1 cellular context compared by ENCODE assay signal in genomic region chr11:120184371-120184945, GRCh38.
TF ChIP-seq lines count a peak whose summit lies in the region.

No MANE protein-coding gene starts in this region.

TF ChIP-seq in H1, 55 proteins besides CTCF, POLR2A, EP300 and RAD21:
- TF ChIP-seq HDAC2 (IDR thresholded peaks at IDR 0.05; ENCODE audit: borderline replicate concordance in 1 of 2, low read depth in 2 of 2, low read length in 2 of 2) = no peak
- TF ChIP-seq CREB1 (IDR thresholded peaks at IDR 0.05) = no peak
- TF ChIP-seq POU5F1 (IDR thresholded peaks at IDR 0.05; ENCODE audit: low read depth, low read length) = no peak
- no peak for TF ChIP-seq E2F6 (IDR thresholded peaks at IDR 0.05)
- TF ChIP-seq SIRT6 (IDR thresholded peaks at IDR 0.05; ENCODE audit: low read length) = no peak
- no peak for TF ChIP-seq CHD2 (IDR thresholded peaks at IDR 0.05; ENCODE audit: low read length)
- TF ChIP-seq BCL11A (IDR thresholded peaks at IDR 0.05; ENCODE audit: low read depth in 2 of 2, low read length in 2 of 2) = no peak
- no peak for TF ChIP-seq PHF8 (conservative IDR thresholded peaks at IDR 0.05; ENCODE audit: low read depth, low read length)
- TF ChIP-seq HDAC6 (IDR thresholded peaks at IDR 0.05; ENCODE audit: low read depth, low read length) = no peak
- no peak for TF ChIP-seq KDM1A (IDR thresholded peaks at IDR 0.05; ENCODE audit: borderline replicate concordance, low read length)
